11 cellular contexts compared by ENCODE assay signal in genomic region chr1:93338426-93338825, GRCh38. TPM values are rescaled to one million over a fixed set of nuclear protein-coding genes. Genes with fewer than 3 reads are reported as not detected.
DNase-seq lines count a peak whose midpoint lies in the region; TF ChIP-seq lines count a peak whose summit lies in the region.
"Had no signal": no experiment of that assay in that cellular context is flagged by ENCODE, and none has a peak within 500 bp of the region (broad histone marks: within the 10 kb centered on the region; RNA-seq: fewer than 3 reads in every experiment).

No MANE protein-coding gene starts in this region.

- TF ChIP-seq CTCF in AG09309 (IDR thresholded peaks at IDR 0.05; ENCODE audit: control insufficient read depth, insufficient read depth, low read depth, low read length, missing control alignments), result no peak
- no peak for TF ChIP-seq CTCF in kidney epithelial cell (IDR thresholded peaks at IDR 0.05; ENCODE audit: insufficient read depth, low read length, poor library complexity, severe bottlenecking)

- no peak overlapping the region for H3K27ac Mint-ChIP-seq in activated CD4-positive, alpha-beta memory T cell treated with anti-CD3 and anti-CD28 coated beads, Interleukin-2, amount 10 ng/mL, durations not matched to agents 7 days and 5 days

- H3K9me3 Mint-ChIP-seq in activated CD4-positive, alpha-beta memory T cell treated with anti-CD3 and anti-CD28 coated beads, Interleukin-2, amount 10 ng/mL, durations not matched to agents 7 days and 5 days, result no peaks in the 10 kb centered on the region

- CTCF ChIA-PET in activated CD4-positive, alpha-beta memory T cell treated with anti-CD3 and anti-CD28 coated beads, Interleukin-2, amount 10 ng/mL, durations not matched to agents 7 days and 5 days (lab: Charles Lee), result interaction anchor here (0.7 to 4.3 kb wide), 2 partner anchors 34 to 848 kb away, joined by 3 to 19 read pairs; no protein-coding TSS in a partner anchor

- H3K27me3 ChIP-seq in kidney epithelial cell (ENCODE audit: control insufficient read depth, insufficient read depth, low read length), result no peaks in the 10 kb centered on the region

- no peak for TF ChIP-seq RAD21 in Ishikawa (IDR thresholded peaks at IDR 0.05; ENCODE audit: low read depth)

- H3K4me1 Mint-ChIP-seq in activated CD4-positive, alpha-beta memory T cell treated with anti-CD3 and anti-CD28 coated beads, Interleukin-2, amount 10 ng/mL, durations not matched to agents 7 days and 5 days, result peaks cover 9% of the 10 kb centered on the region

- POLR2A ChIA-PET in activated CD4-positive, alpha-beta memory T cell treated with anti-CD3 and anti-CD28 coated beads, Interleukin-2, amount 10 ng/mL, durations not matched to agents 7 days and 5 days (lab: Charles Lee), result interaction anchor here (4.1 kb wide), 1 partner anchor 7 kb away, joined by 44 read pairs; the partner anchor contains the start of gene DR1

- no peaks in the 10 kb centered on the region for H3K27me3 Mint-ChIP-seq in activated CD4-positive, alpha-beta memory T cell treated with anti-CD3 and anti-CD28 coated beads, Interleukin-2, amount 10 ng/mL, durations not matched to agents 7 days and 5 days

- no peak overlapping the region for H3K4me3 Mint-ChIP-seq in activated CD4-positive, alpha-beta memory T cell treated with anti-CD3 and anti-CD28 coated beads, Interleukin-2, amount 10 ng/mL, durations not matched to agents 7 days and 5 days

- H3K4me3 ChIP-seq in AG09309 (ENCODE audit: control insufficient read depth, low read depth, low read length), result no peak overlapping the region
- no peak overlapping the region for H3K4me3 ChIP-seq in kidney epithelial cell (ENCODE audit: low read depth, low read length)

- TF ChIP-seq EP300 in Ishikawa (IDR thresholded peaks at IDR 0.05; ENCODE audit: borderline replicate concordance), result peak; percentile 65; the same call in 1 of the 2 replicates

- no peaks in the 10 kb centered on the region for H3K36me3 ChIP-seq in kidney epithelial cell (ENCODE audit: control insufficient read depth, insufficient read depth, low read length)

- peaks cover 25% of the 10 kb centered on the region for H3K36me3 Mint-ChIP-seq in activated CD4-positive, alpha-beta memory T cell treated with anti-CD3 and anti-CD28 coated beads, Interleukin-2, amount 10 ng/mL, durations not matched to agents 7 days and 5 days (ENCODE audit: low read depth)

- peak; percentile 74 for DNase-seq in AG09309 (ENCODE audit: low read depth)
- DNase-seq in astrocyte of the hippocampus (ENCODE audit: low read depth, low spot score), result peak; percentile 87
- DNase-seq in kidney epithelial cell (ENCODE audit: low read depth), result peak; percentile 54
- DNase-seq in SW480 (ENCODE audit: low spot score), result no peak
- DNase-seq in Kasumi-1 (lab: John Stamatoyannopoulos, UW), result no peak
- DNase-seq in T-helper 1 cell, result no peak
- no peak for DNase-seq in activated CD4-positive, alpha-beta memory T cell treated with anti-CD3 and anti-CD28 coated beads, Interleukin-2, amount 10 ng/mL, durations not matched to agents 7 days and 5 days
- DNase-seq: activated CD8-positive, alpha-beta memory T cell treated with anti-CD3 and anti-CD28 coated beads, Interleukin-2, amount 50 U/mL, for 4 hours; NCI-H1417 treated with DMSO at 0.1 percent for 48 hours; stimulated activated naive CD4-positive, alpha-beta T cell treated with Interleukin-2 at 50 U/mL for 16 hours had no signal

TF ChIP-seq in Ishikawa, 13 proteins besides CTCF, POLR2A, EP300 and RAD21:
- no peak for TF ChIP-seq MAX (IDR thresholded peaks at IDR 0.05)
- TF ChIP-seq ZBTB7A (IDR thresholded peaks at IDR 0.05; ENCODE audit: low read depth), result no peak
- no peak for TF ChIP-seq TAF1 (IDR thresholded peaks at IDR 0.05; ENCODE audit: low read depth)
- TF ChIP-seq FOXM1 (IDR thresholded peaks at IDR 0.05; ENCODE audit: borderline replicate concordance, low read depth), result no peak; the same call in 1 of the 2 replicates
- TF ChIP-seq REST (IDR thresholded peaks at IDR 0.05; ENCODE audit: low read depth), result no peak
- TF ChIP-seq YY1 (IDR thresholded peaks at IDR 0.05; ENCODE audit: low read depth), result peak; percentile 34; the same call in 1 of the 2 replicates
- TF ChIP-seq TCF12 (IDR thresholded peaks at IDR 0.05; ENCODE audit: low read depth), result 0 out of 2 replicates have a peak, but pooled peaks have one; percentile 19
- TF ChIP-seq TEAD4 (IDR thresholded peaks at IDR 0.05), result peak; percentile 89
- no peak for TF ChIP-seq CEBPB (IDR thresholded peaks at IDR 0.05)
- TF ChIP-seq EGR1 (IDR thresholded peaks at IDR 0.05), result no peak
- no peak for TF ChIP-seq NFIC (IDR thresholded peaks at IDR 0.05)
- TF ChIP-seq, protein P1, sequence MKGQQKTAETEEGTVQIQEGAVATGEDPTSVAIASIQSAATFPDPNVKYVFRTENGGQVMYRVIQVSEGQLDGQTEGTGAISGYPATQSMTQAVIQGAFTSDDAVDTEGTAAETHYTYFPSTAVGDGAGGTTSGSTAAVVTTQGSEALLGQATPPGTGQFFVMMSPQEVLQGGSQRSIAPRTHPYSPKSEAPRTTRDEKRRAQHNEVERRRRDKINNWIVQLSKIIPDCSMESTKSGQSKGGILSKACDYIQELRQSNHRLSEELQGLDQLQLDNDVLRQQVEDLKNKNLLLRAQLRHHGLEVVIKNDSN (IDR thresholded peaks at IDR 0.05), result no peak
- no peak for TF ChIP-seq CREB1 (IDR thresholded peaks at IDR 0.05; ENCODE audit: low read depth)

RNA-seq across cellular contexts. Expression of gene DR1, which starts 7.3 kb away (rescaled TPM):
- total RNA-seq in kidney epithelial cell, result 45.1 and 52.1 TPM in 2 replicates
- 100 to 1,000 TPM; 100 to 104 TPM for total RNA-seq in activated CD4-positive, alpha-beta memory T cell treated with anti-CD3 and anti-CD28 coated beads, Interleukin-2, amount 10 ng/mL, durations not matched to agents 7 days and 5 days

Comparison
In these comparisons a context has a peak if more than half of its experiments do, and no peak if none do; other contexts are left out.
1. DNase-seq: peak in AG09309 (single experiment), astrocyte of the hippocampus (single experiment) and kidney epithelial cell (single experiment); none in SW480 (single experiment), Kasumi-1 (0 of 2), T-helper 1 cell (0 of 5) and activated CD4-positive, alpha-beta memory T cell treated with anti-CD3 and anti-CD28 coated beads, Interleukin-2, amount 10 ng/mL, durations not matched to agents 7 days and 5 days (single experiment).